ENCODE assay signal across 16 cellular contexts in genomic region chr18:3461704-3462103, GRCh38. TPM values are rescaled to one million over a fixed set of nuclear protein-coding genes. Genes with fewer than 3 reads are reported as not detected.
DNase-seq lines count a peak whose midpoint lies in the region; ATAC-seq, FAIRE-seq and TF ChIP-seq lines count a peak whose summit lies in the region.
"Had no signal": no experiment of that assay in that cellular context is flagged by ENCODE, and none has a peak within 500 bp of the region (broad histone marks: within the 10 kb centered on the region; RNA-seq: fewer than 3 reads in every experiment).

No MANE protein-coding gene starts in this region.

- H3K27me3 Mint-ChIP-seq in Calu3 (ENCODE audit: unreplicated experiment): no peaks in the 10 kb centered on the region
- no peaks in the 10 kb centered on the region for H3K27me3 Mint-ChIP-seq in endodermal cell (ENCODE audit: insufficient read depth)
- no peaks in the 10 kb centered on the region for H3K27me3 Mint-ChIP-seq in osteocyte (ENCODE audit: unreplicated experiment)
- H3K27me3 Mint-ChIP-seq: CD4-positive, alpha-beta memory T cell had no signal

- H3K27me3 ChIP-seq in OCI-LY3 (ENCODE audit: low read depth, low read length): no peaks in the 10 kb centered on the region
- no peaks in the 10 kb centered on the region for H3K27me3 ChIP-seq in endodermal cell (ENCODE audit: control insufficient read depth, insufficient read depth, low read length, poor library complexity, severe bottlenecking)
- H3K27me3 ChIP-seq in testis: no peaks in the 10 kb centered on the region
- H3K27me3 ChIP-seq: BE2C, SJCRH30 had no signal

- no peak overlapping the region for H3K4me3 Mint-ChIP-seq in Calu3 (ENCODE audit: low read depth, unreplicated experiment)
- H3K4me3 Mint-ChIP-seq in endodermal cell: no peak overlapping the region
- no peak overlapping the region for H3K4me3 Mint-ChIP-seq in osteocyte (ENCODE audit: unreplicated experiment)
- H3K4me3 Mint-ChIP-seq: CD4-positive, alpha-beta memory T cell had no signal

- H3K4me2 ChIP-seq in OCI-LY3 (ENCODE audit: low read length): no peak overlapping the region

- no peak for FAIRE-seq in GM19239 (lab: Jason Lieb, UNC)

- H3K9me3 Mint-ChIP-seq in Calu3 (ENCODE audit: low read depth, unreplicated experiment) (no peaks in the 10 kb centered on the region), endodermal cell (no peaks in the 10 kb centered on the region), osteocyte (ENCODE audit: unreplicated experiment) (peaks cover 12% of the 10 kb centered on the region)

- H3K4me1 Mint-ChIP-seq in Calu3 (ENCODE audit: low read depth, unreplicated experiment) (peaks cover 38% of the 10 kb centered on the region), endodermal cell (peaks cover 53% of the 10 kb centered on the region), osteocyte (ENCODE audit: unreplicated experiment) (peaks cover 48% of the 10 kb centered on the region)

- H3K79me2 ChIP-seq in OCI-LY3 (ENCODE audit: low read length): peaks cover 61% of the 10 kb centered on the region

- H3K4me1 ChIP-seq in OCI-LY3 (ENCODE audit: low read length) (peaks cover 64% of the 10 kb centered on the region), endodermal cell (ENCODE audit: control insufficient read depth, insufficient read depth, low read length) (peaks cover 8% of the 10 kb centered on the region), testis (no peaks in the 10 kb centered on the region)
- H3K4me1 ChIP-seq: BE2C, SJCRH30 had no signal

- CTCF ChIA-PET in Calu3 (lab: Charles Lee): interaction anchor here (0.5 to 1.1 kb wide), 2 partner anchors 8 to 156 kb away, joined by 3 to 7 read pairs; no protein-coding TSS in a partner anchor

- no peak for TF ChIP-seq CTCF in Calu3 (IDR thresholded peaks at IDR 0.05; ENCODE audit: unreplicated experiment)
- no peak for TF ChIP-seq CTCF in OCI-LY3 (IDR thresholded peaks at IDR 0.05; ENCODE audit: low read depth, low read length)
- no peak for TF ChIP-seq CTCF in endodermal cell (conservative IDR thresholded peaks at IDR 0.05)
- no peak for TF ChIP-seq CTCF in osteocyte (IDR thresholded peaks at IDR 0.05)
- no peak for TF ChIP-seq CTCF in testis (IDR thresholded peaks at IDR 0.05)

- DNase-seq in Calu3 (no peak), endodermal cell (no peak), osteocyte (ENCODE audit: extremely low spot score, unreplicated experiment) (no peak), substantia nigra (lab: John Stamatoyannopoulos, UW) (no peak), testis (no peak), GM19239 (ENCODE audit: insufficient read length, low spot score) (no peak)
- DNase-seq: BE2C; CD4-positive, alpha-beta memory T cell; Kasumi-1; NCI-H1417; NCI-H2029; NCI-H2171 treated with DMSO at 0.1 percent for 48 hours; SJCRH30 had no signal

- no peak for TF ChIP-seq POLR2A in testis (IDR thresholded peaks at IDR 0.05)

- peaks cover 71% of the 10 kb centered on the region for H3K36me3 Mint-ChIP-seq in Calu3 (ENCODE audit: insufficient read depth, unreplicated experiment)
- peaks cover 49% of the 10 kb centered on the region for H3K36me3 Mint-ChIP-seq in endodermal cell (ENCODE audit: low read depth)
- peaks cover 51% of the 10 kb centered on the region for H3K36me3 Mint-ChIP-seq in osteocyte (ENCODE audit: unreplicated experiment)

- no peaks in the 10 kb centered on the region for H3K9me3 ChIP-seq in OCI-LY3 (ENCODE audit: insufficient read depth, low read length)
- peaks cover 7% of the 10 kb centered on the region for H3K9me3 ChIP-seq in endodermal cell (ENCODE audit: control insufficient read depth, low read length)
- H3K9me3 ChIP-seq in testis: no peaks in the 10 kb centered on the region
- H3K9me3 ChIP-seq: BE2C, SJCRH30 had no signal

- H4K20me1 ChIP-seq in OCI-LY3 (ENCODE audit: insufficient read depth, low read length): peaks cover 46% of the 10 kb centered on the region

- intact Hi-C loops in Calu3 (cut with micrococcal nuclease; ENCODE audit: unreplicated experiment) (no loop called here), testis (cut with DNase I; ENCODE audit: low total_unique reads) (no loop called here)

- 93 to 95% methylated on average over 5 of the region's 5 CpGs for whole genome bisulfite sequencing in endodermal cell (ENCODE audit: insufficient coverage in 1 of 2, insufficient read length in 1 of 2), 2 experiments
- 91 to 92% methylated on average over 5 of the region's 5 CpGs for WGBS in testis, 2 donors

- H3K36me3 ChIP-seq in OCI-LY3 (replicated peaks; ENCODE audit: low read depth, low read length): peaks cover 67% of the 10 kb centered on the region
- peaks cover 52% of the 10 kb centered on the region for H3K36me3 ChIP-seq in endodermal cell (ENCODE audit: control insufficient read depth, insufficient read depth, low read length)
- H3K36me3 ChIP-seq in testis (ENCODE audit: low read depth, missing control alignments): no peaks in the 10 kb centered on the region
- H3K36me3 ChIP-seq: BE2C had no signal

- H3K9ac ChIP-seq in OCI-LY3 (ENCODE audit: low read length): no peak overlapping the region
- H3K9ac ChIP-seq in endodermal cell (ENCODE audit: extremely low read depth, low read length, poor library complexity, severe bottlenecking): no peak overlapping the region

- no peak overlapping the region for H2AFZ ChIP-seq in OCI-LY3 (ENCODE audit: low read depth, low read length)

- H3K27ac Mint-ChIP-seq in Calu3 (ENCODE audit: unreplicated experiment): peak overlapping the region; percentile 25
- peak overlapping the region; percentile 12 for H3K27ac Mint-ChIP-seq in endodermal cell
- peak overlapping the region; percentile 45 for H3K27ac Mint-ChIP-seq in osteocyte (ENCODE audit: unreplicated experiment)

- BruUV-seq in Calu3 (replicated peaks; lab: Mats Ljungman, UMichigan): no TSS peak

- ATAC-seq in GM19463 (IDR thresholded peaks at IDR 0.05; ENCODE audit: unreplicated experiment): no peak

- H3K27ac ChIP-seq in OCI-LY3 (ENCODE audit: low read length) (peak overlapping the region; percentile 68), endodermal cell (ENCODE audit: low read depth, low read length) (peak overlapping the region; percentile 43), substantia nigra (ENCODE audit: low read depth, low read length, poor library complexity, severe bottlenecking) (no peak overlapping the region), testis (no peak overlapping the region)
- H3K27ac ChIP-seq: RWPE1, SJCRH30 had no signal

- H3K4me3 ChIP-seq in OCI-LY3 (ENCODE audit: low read length) (no peak overlapping the region), endodermal cell (ENCODE audit: low read length) (no peak overlapping the region), testis (no peak overlapping the region)
- H3K4me3 ChIP-seq: SJCRH30 had no signal

RNA-seq across cellular contexts. Expression of gene TGIF1, which starts 11.7 kb away (rescaled TPM):
- 129 and 139 TPM in 2 replicates for total RNA-seq in Calu3 (2022)
- 100 to 1,000 TPM; 417 to 575 TPM for total RNA-seq in endodermal cell
- 177 TPM for polyA plus RNA-seq in endodermal cell (2013, experiment 1 of 2)
- polyA plus RNA-seq in endodermal cell (2013, experiment 2 of 2): 176 TPM
- 83.0 and 90.7 TPM in 2 replicates for total RNA-seq in osteocyte
- total RNA-seq in testis: 100 to 1,000 TPM in 1 of 2 donors, 10 to 100 TPM in 1; 66.6 to 117 TPM
- 56.1 TPM for polyA plus RNA-seq in testis (ENCODE audit: insufficient read depth, low read depth, low replicate concordance)

Comparison
In these comparisons a context has a peak if more than half of its experiments do, and no peak if none do; other contexts are left out.
1. H3K27ac ChIP-seq: peak in OCI-LY3 (single experiment) and endodermal cell (single experiment); none in substantia nigra (single experiment) and testis (0 of 2).
2. Peak in every context shown above with its lines, with median percentiles within 50 percentile points of each other: H3K27ac Mint-ChIP-seq.